ENCODE assay signal across 1 cellular context in genomic region chr21:37073417-37074194, GRCh38.
A peak's percentile ranks its signal among the peaks of the same experiment; 100 is the strongest.
TF ChIP-seq lines count a peak whose summit lies in the region.

No MANE protein-coding gene starts in this region.

TF ChIP-seq in K562, 482 proteins besides CTCF, POLR2A, EP300 and RAD21 (continued from another document and continues in another):
- TF ChIP-seq FOXK1 (CRISPR knock-in tag; IDR thresholded peaks at IDR 0.05; ENCODE audit: borderline replicate concordance): 0 out of 2 replicates have a peak, but pooled peaks have one; percentile 69
- TF ChIP-seq SAP30 (IDR thresholded peaks at IDR 0.05; ENCODE audit: borderline replicate concordance, insufficient read depth, low read depth, low read length, poor library complexity, severe bottlenecking): no peak
- no peak for TF ChIP-seq LARP7 (IDR thresholded peaks at IDR 0.05)
- TF ChIP-seq GMEB1 (CRISPR knock-in tag; IDR thresholded peaks at IDR 0.05): peak; percentile 68
- TF ChIP-seq ZBTB7A (IDR thresholded peaks at IDR 0.05; ENCODE audit: borderline replicate concordance, control insufficient read depth, low read depth, low read length): peak; percentile 60; the same call in 1 of the 2 replicates
- no peak for TF ChIP-seq PTTG1 (tag; IDR thresholded peaks at IDR 0.05; ENCODE audit: low read depth)
- no peak for TF ChIP-seq ZNF398 (CRISPR knock-in tag; IDR thresholded peaks at IDR 0.05)
- peak in 1 of 2 experiments; percentile 25; a peak in 1 of 4 replicates for TF ChIP-seq KDM4B (IDR thresholded peaks at IDR 0.05; ENCODE audit: borderline replicate concordance in 2 of 2, low read depth in 1 of 2)
- TF ChIP-seq HOXB6 (CRISPR knock-in tag; IDR thresholded peaks at IDR 0.05; ENCODE audit: borderline replicate concordance): no peak
- TF ChIP-seq CSDE1 (IDR thresholded peaks at IDR 0.05): peak in 1 of 2 experiments; percentile 60; a peak in 1 of 4 replicates
- TF ChIP-seq ZNF324 (CRISPR knock-in tag; IDR thresholded peaks at IDR 0.05): peak; percentile 6; the same call in 1 of the 2 replicates
- TF ChIP-seq FOXK2 (conservative IDR thresholded peaks at IDR 0.05 in 1 of 2, IDR thresholded peaks at IDR 0.05 in 1 of 2; ENCODE audit: low read depth in 2 of 2): peak in 1 of 2 experiments; percentile 41; a peak in 1 of 4 replicates
- TF ChIP-seq, protein P1, sequence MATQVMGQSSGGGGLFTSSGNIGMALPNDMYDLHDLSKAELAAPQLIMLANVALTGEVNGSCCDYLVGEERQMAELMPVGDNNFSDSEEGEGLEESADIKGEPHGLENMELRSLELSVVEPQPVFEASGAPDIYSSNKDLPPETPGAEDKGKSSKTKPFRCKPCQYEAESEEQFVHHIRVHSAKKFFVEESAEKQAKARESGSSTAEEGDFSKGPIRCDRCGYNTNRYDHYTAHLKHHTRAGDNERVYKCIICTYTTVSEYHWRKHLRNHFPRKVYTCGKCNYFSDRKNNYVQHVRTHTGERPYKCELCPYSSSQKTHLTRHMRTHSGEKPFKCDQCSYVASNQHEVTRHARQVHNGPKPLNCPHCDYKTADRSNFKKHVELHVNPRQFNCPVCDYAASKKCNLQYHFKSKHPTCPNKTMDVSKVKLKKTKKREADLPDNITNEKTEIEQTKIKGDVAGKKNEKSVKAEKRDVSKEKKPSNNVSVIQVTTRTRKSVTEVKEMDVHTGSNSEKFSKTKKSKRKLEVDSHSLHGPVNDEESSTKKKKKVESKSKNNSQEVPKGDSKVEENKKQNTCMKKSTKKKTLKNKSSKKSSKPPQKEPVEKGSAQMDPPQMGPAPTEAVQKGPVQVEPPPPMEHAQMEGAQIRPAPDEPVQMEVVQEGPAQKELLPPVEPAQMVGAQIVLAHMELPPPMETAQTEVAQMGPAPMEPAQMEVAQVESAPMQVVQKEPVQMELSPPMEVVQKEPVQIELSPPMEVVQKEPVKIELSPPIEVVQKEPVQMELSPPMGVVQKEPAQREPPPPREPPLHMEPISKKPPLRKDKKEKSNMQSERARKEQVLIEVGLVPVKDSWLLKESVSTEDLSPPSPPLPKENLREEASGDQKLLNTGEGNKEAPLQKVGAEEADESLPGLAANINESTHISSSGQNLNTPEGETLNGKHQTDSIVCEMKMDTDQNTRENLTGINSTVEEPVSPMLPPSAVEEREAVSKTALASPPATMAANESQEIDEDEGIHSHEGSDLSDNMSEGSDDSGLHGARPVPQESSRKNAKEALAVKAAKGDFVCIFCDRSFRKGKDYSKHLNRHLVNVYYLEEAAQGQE (CRISPR knock-in tag; IDR thresholded peaks at IDR 0.05; ENCODE audit: low read depth): peak; percentile 41; the same call in 1 of the 2 replicates
- no peak for TF ChIP-seq RAD51 (IDR thresholded peaks at IDR 0.05; ENCODE audit: borderline replicate concordance, low read depth)
- peak; percentile 5; the same call in 1 of the 2 replicates for TF ChIP-seq SUPT5H (IDR thresholded peaks at IDR 0.05)
- TF ChIP-seq ZNF143 (CRISPR knock-in tag; IDR thresholded peaks at IDR 0.05): peak; percentile 49; the same call in 1 of the 2 replicates
- no peak for TF ChIP-seq KHSRP (IDR thresholded peaks at IDR 0.05)
- TF ChIP-seq HIVEP1 (CRISPR knock-in tag; IDR thresholded peaks at IDR 0.05): no peak
- no peak for TF ChIP-seq HINFP (tag; conservative IDR thresholded peaks at IDR 0.05; ENCODE audit: low read depth)
- TF ChIP-seq HMG20A (CRISPR knock-in tag; conservative IDR thresholded peaks at IDR 0.05): no peak
- peak in 1 of 2 experiments; percentile 91; a peak in 2 of 4 replicates for TF ChIP-seq HDAC1 (IDR thresholded peaks at IDR 0.05)
- TF ChIP-seq HNRNPL (IDR thresholded peaks at IDR 0.05; ENCODE audit: low read depth, low read length): peak; percentile 86; the same call in 1 of the 2 replicates
- no peak for TF ChIP-seq HNRNPK (IDR thresholded peaks at IDR 0.05; ENCODE audit: low read depth, low read length, poor library complexity, severe bottlenecking)
- TF ChIP-seq RERE (CRISPR knock-in tag; IDR thresholded peaks at IDR 0.05; ENCODE audit: borderline replicate concordance): peak; percentile 71; the same call in 1 of the 2 replicates
- TF ChIP-seq TAL1 (IDR thresholded peaks at IDR 0.05): no peak
- TF ChIP-seq SIN3A (IDR thresholded peaks at IDR 0.05; ENCODE audit: borderline replicate concordance in 2 of 2, control insufficient read depth in 1 of 2, low read depth in 2 of 2, low read length in 2 of 2): peak; percentile 2 to 83; a peak in 2 of 4 replicates
- no peak for TF ChIP-seq PTBP1 (IDR thresholded peaks at IDR 0.05; ENCODE audit: low read depth, low read length)
- TF ChIP-seq ZNF3 (CRISPR knock-in tag; IDR thresholded peaks at IDR 0.05): no peak
- no peak for TF ChIP-seq MCM5 (IDR thresholded peaks at IDR 0.05; ENCODE audit: low read depth)
- peak; percentile 47; the same call in 1 of the 2 replicates for TF ChIP-seq MYNN (IDR thresholded peaks at IDR 0.05)
- TF ChIP-seq MYNN (CRISPR knock-in tag; IDR thresholded peaks at IDR 0.05): no peak
- TF ChIP-seq ZBTB17 (CRISPR knock-in tag; IDR thresholded peaks at IDR 0.05): no peak
- no peak for TF ChIP-seq ZC3H8 (IDR thresholded peaks at IDR 0.05)
- TF ChIP-seq, protein P2, sequence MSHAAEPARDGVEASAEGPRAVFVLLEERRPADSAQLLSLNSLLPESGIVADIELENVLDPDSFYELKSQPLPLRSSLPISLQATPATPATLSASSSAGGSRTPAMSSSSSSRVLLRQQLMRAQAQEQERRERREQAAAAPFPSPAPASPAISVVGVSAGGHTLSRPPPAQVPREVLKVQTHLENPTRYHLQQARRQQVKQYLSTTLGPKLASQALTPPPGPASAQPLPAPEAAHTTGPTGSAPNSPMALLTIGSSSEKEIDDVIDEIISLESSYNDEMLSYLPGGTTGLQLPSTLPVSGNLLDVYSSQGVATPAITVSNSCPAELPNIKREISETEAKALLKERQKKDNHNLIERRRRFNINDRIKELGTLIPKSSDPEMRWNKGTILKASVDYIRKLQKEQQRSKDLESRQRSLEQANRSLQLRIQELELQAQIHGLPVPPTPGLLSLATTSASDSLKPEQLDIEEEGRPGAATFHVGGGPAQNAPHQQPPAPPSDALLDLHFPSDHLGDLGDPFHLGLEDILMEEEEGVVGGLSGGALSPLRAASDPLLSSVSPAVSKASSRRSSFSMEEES (CRISPR knock-in tag; IDR thresholded peaks at IDR 0.05): no peak
- TF ChIP-seq ZNF408 (CRISPR knock-in tag; IDR thresholded peaks at IDR 0.05; ENCODE audit: low read depth): no peak
- no peak; the same call in 1 of the 2 replicates for TF ChIP-seq ILF3 (IDR thresholded peaks at IDR 0.05; ENCODE audit: borderline replicate concordance)
- TF ChIP-seq PHB (CRISPR knock-in tag; IDR thresholded peaks at IDR 0.05): 0 out of 2 replicates have a peak, but pooled peaks have one; percentile 9
- peak; percentile 27; the same call in 1 of the 2 replicates for TF ChIP-seq PKNOX1 (IDR thresholded peaks at IDR 0.05)
